Comparison of ENCODE assay signal across 35 cellular contexts in genomic region chr10:108378779-108379178, GRCh38.
"Had no signal": no experiment of that assay in that cellular context is flagged by ENCODE, and none has a peak within 500 bp of the region (broad histone marks: within the 10 kb centered on the region; RNA-seq: fewer than 3 reads in every experiment).

No MANE protein-coding gene starts in this region.

- H3K9me3 ChIP-seq: MG63 had no signal

- DNase-seq: Kasumi-1, MG63, MM.1S, MV-4-11, NCI-H1048, NCI-H1092, NCI-H1092 treated with DMSO at 0.1 percent for 48 hours, NCI-H1105, NCI-H1105 treated with DMSO at 0.1 percent for 48 hours, NCI-H1417, NCI-H1417 treated with DMSO at 0.1 percent for 48 hours, NCI-H1436, NCI-H1436 treated with DMSO at 0.1 percent for 48 hours, NCI-H146, NCI-H1694, NCI-H1694 treated with DMSO at 0.1 percent for 48 hours, NCI-H187, NCI-H187 treated with DMSO at 0.1 percent for 48 hours, NCI-H1930, NCI-H2029, NCI-H2029 treated with DMSO at 0.1 percent for 48 hours, NCI-H2081, NCI-H2081 treated with DMSO at 0.1 percent for 48 hours, NCI-H2107, NCI-H2171, NCI-H2171 treated with DMSO at 0.1 percent for 48 hours, NCI-H2227 treated with DMSO at 0.1 percent for 48 hours, NCI-H226, NCI-H345, NCI-H446, NCI-H446 treated with DMSO at 0.1 percent for 48 hours, NCI-H510A, NCI-H510A treated with DMSO at 0.1 percent for 48 hours, NCI-H524, NCI-H524 treated with DMSO at 0.1 percent for 48 hours had no signal

- H3K4me3 ChIP-seq: MG63 had no signal

- H3K27me3 ChIP-seq: MG63 had no signal

- H3K36me3 ChIP-seq: MG63 had no signal
